Comparison of ENCODE assay signal across 2 cellular contexts in genomic region chr17:31902693-31903092, GRCh38.
TF ChIP-seq lines count a peak whose summit lies in the region.

No MANE protein-coding gene starts in this region.

TF ChIP-seq in HepG2, 621 proteins besides CTCF, POLR2A, EP300 and RAD21:
- no peak for TF ChIP-seq RFX1 (IDR thresholded peaks at IDR 0.05)
- TF ChIP-seq ZNF430 (CRISPR knock-in tag; IDR thresholded peaks at IDR 0.05) = no peak
- no peak for TF ChIP-seq ZNF331 (CRISPR knock-in tag; IDR thresholded peaks at IDR 0.05)
- no peak for TF ChIP-seq SRSF4 (IDR thresholded peaks at IDR 0.05; ENCODE audit: low read depth, low read length, poor library complexity, severe bottlenecking)
- no peak for TF ChIP-seq DNMT1 (CRISPR knock-in tag; IDR thresholded peaks at IDR 0.05)
- no peak for TF ChIP-seq ZNF225 (CRISPR knock-in tag; IDR thresholded peaks at IDR 0.05)
TF ChIP-seq in HepG2: peak in this region for 0.

TF ChIP-seq in GM12878, 131 proteins besides CTCF, POLR2A, EP300 and RAD21:
- no peak for TF ChIP-seq PAX8 (IDR thresholded peaks at IDR 0.05)
- peak; percentile 75 for TF ChIP-seq IRF4 (IDR thresholded peaks at IDR 0.05; ENCODE audit: low read depth, low read length)
- TF ChIP-seq EED (IDR thresholded peaks at IDR 0.05; ENCODE audit: low read depth) = peak; percentile 30; the same call in 1 of the 2 replicates
- TF ChIP-seq NFIC (IDR thresholded peaks at IDR 0.05; ENCODE audit: low read depth, low read length) = peak; percentile 63; the same call in 1 of the 2 replicates
- TF ChIP-seq JUNB (IDR thresholded peaks at IDR 0.05) = peak; percentile 75
- peak; percentile 65; the same call in 1 of the 2 replicates for TF ChIP-seq ATF2 (IDR thresholded peaks at IDR 0.05; ENCODE audit: low read length)
- no peak for TF ChIP-seq CREB1 (IDR thresholded peaks at IDR 0.05; ENCODE audit: low read depth)
- TF ChIP-seq RUNX3 (IDR thresholded peaks at IDR 0.05; ENCODE audit: low read length) = peak; percentile 45; the same call in 1 of the 2 replicates
- 0 out of 2 replicates have a peak, but pooled peaks have one; percentile 31 for TF ChIP-seq CREM (IDR thresholded peaks at IDR 0.05; ENCODE audit: low read depth)
- no peak for TF ChIP-seq CEBPZ (IDR thresholded peaks at IDR 0.05; ENCODE audit: low read depth, low read length)
- no peak for TF ChIP-seq SUPT20H (IDR thresholded peaks at IDR 0.05; ENCODE audit: borderline replicate concordance, control insufficient read depth, low read depth, low read length)
